In genomic region chr13:50238922-50239321, GRCh38 we compare ENCODE assay signal across 17 cellular contexts.
"Had no signal": no experiment of that assay in that cellular context is flagged by ENCODE, and none has a peak within 500 bp of the region (broad histone marks: within the 10 kb centered on the region; RNA-seq: fewer than 3 reads in every experiment).

No MANE protein-coding gene starts in this region.

- H3K9me3 ChIP-seq: left ventricle myocardium inferior, stomach had no signal

- H3K27ac Mint-ChIP-seq: activated naive CD4-positive, alpha-beta T cell treated with anti-CD3 and anti-CD28 coated beads for 36 hours; activated T-helper 2 cell treated with anti-CD3 and anti-CD28 coated beads, Interferon-gamma antibody, Interleukin-2, Interleukin-4, amounts not matched to agents 10 μg/mL and 5 μg/mL and 100 μg/mL, durations not matched to agents 14 hours and 24 hours and 36 hours; dendritic cell treated with granulocyte-macrophage colony-stimulating factor and Interleukin-4, amounts not matched to agents 40 ng/mL and 50 ng/mL, for 4 days had no signal

- H3K36me3 Mint-ChIP-seq: immature natural killer cell had no signal

- H3K27me3 ChIP-seq: stomach had no signal

- H3K36me3 ChIP-seq: left ventricle myocardium inferior, stomach had no signal

- H3K4me1 ChIP-seq: left ventricle myocardium inferior had no signal

- H3K9me3 Mint-ChIP-seq: activated naive CD4-positive, alpha-beta T cell treated with anti-CD3 and anti-CD28 coated beads for 36 hours; dendritic cell treated with granulocyte-macrophage colony-stimulating factor and Interleukin-4, amounts not matched to agents 40 ng/mL and 50 ng/mL, for 4 days; neural crest cell had no signal

- DNase-seq: activated CD4-positive, alpha-beta T cell treated with anti-CD3 and anti-CD28 coated beads for 48 hours; activated CD8-positive, alpha-beta memory T cell treated with anti-CD3 and anti-CD28 coated beads for 24 hours; activated CD8-positive, alpha-beta memory T cell treated with anti-CD3 and anti-CD28 coated beads, Interleukin-2, amount 50 U/mL, for 48 hours; activated naive CD4-positive, alpha-beta T cell treated with anti-CD3 and anti-CD28 coated beads for 36 hours; effector memory CD4-positive, alpha-beta T cell; immature natural killer cell; kidney glomerular epithelial cell; left ventricle myocardium inferior; mammary epithelial cell; retina; stomach; T-helper 2 cell; trophoblast cell had no signal

- H3K4me3 Mint-ChIP-seq: activated naive CD4-positive, alpha-beta T cell treated with anti-CD3 and anti-CD28 coated beads for 36 hours; dendritic cell treated with granulocyte-macrophage colony-stimulating factor and Interleukin-4, amounts not matched to agents 40 ng/mL and 50 ng/mL, for 4 days; immature natural killer cell; neural crest cell had no signal

- H3K4me3 ChIP-seq: left ventricle myocardium inferior, stomach had no signal

- H3K27me3 Mint-ChIP-seq: dendritic cell treated with granulocyte-macrophage colony-stimulating factor and Interleukin-4, amounts not matched to agents 40 ng/mL and 50 ng/mL, for 4 days had no signal

- H3K27ac ChIP-seq: left ventricle myocardium inferior, stomach, VCaP had no signal
